Comparison of ENCODE assay signal across 34 cellular contexts in genomic region chr5:151931260-151931659, GRCh38. TPM values are rescaled to one million over a fixed set of nuclear protein-coding genes. Genes with fewer than 3 reads are reported as not detected.
"Had no signal": no experiment of that assay in that cellular context is flagged by ENCODE, and none has a peak within 500 bp of the region (broad histone marks: within the 10 kb centered on the region; RNA-seq: fewer than 3 reads in every experiment).

No MANE protein-coding gene starts in this region.

- H3K79me2 ChIP-seq: hepatocyte had no signal

- ATAC-seq: activated T-cell treated with anti-CD3 and anti-CD28 coated beads, Interleukin-2, amount 50 U/mL, for 72 hours; effector memory CD8-positive, alpha-beta T cell; gastrocnemius medialis; left cardiac atrium; stimulated activated effector memory CD8-positive, alpha-beta T cell treated with anti-CD3 and anti-CD28 coated beads, Interleukin-12 subunit alpha, Interleukin-12 subunit beta, amount 100 ng/mL, for 72 hours had no signal

- FAIRE-seq: keratinocyte, small intestine, urothelium cell line had no signal

- H3K4me2 ChIP-seq: hepatocyte had no signal

- H3K36me3 ChIP-seq: ascending aorta, cardiac muscle cell, gastrocnemius medialis, neutrophil, prostate gland, sigmoid colon, thoracic aorta had no signal

- H3K9me3 ChIP-seq: gastrocnemius medialis, neutrophil, prostate gland had no signal

- H3K4me3 ChIP-seq: ascending aorta, cardiac muscle cell, gastrocnemius medialis, hepatocyte, prostate gland, sigmoid colon, thoracic aorta had no signal

- DNase-seq: activated CD4-positive, alpha-beta T cell treated with anti-CD3 and anti-CD28 coated beads for 4 hours; activated CD4-positive, alpha-beta T cell treated with anti-CD3 and anti-CD28 coated beads, Interleukin-2, amount 50 U/mL, for 4 hours; activated naive CD4-positive, alpha-beta T cell treated with Interleukin-2 at 50 U/mL for 16 hours; activated naive CD8-positive, alpha-beta T cell treated with anti-CD3 and anti-CD28 coated beads for 36 hours; activated T-cell treated with anti-CD3 and anti-CD28 coated beads for 4 hours; activated T-cell treated with anti-CD3 and anti-CD28 coated beads, Interleukin-2, amount 50 U/mL, for 72 hours; cerebellar nuclear complex; cortex of kidney; effector memory CD8-positive, alpha-beta T cell; erythroblast; gastrocnemius medialis; glutamatergic neuron; left cardiac atrium; mammary epithelial cell; naive B cell; nephron progenitor cell; retina; sigmoid colon; small intestine; stimulated activated CD4-positive, alpha-beta T cell treated with anti-CD3 and anti-CD28 coated beads, Interleukin-4, amount 100 ng/mL, for 24 hours; trophoblast cell had no signal

- H3K27me3 ChIP-seq: ascending aorta, hepatocyte had no signal

- H2AFZ ChIP-seq: hepatocyte had no signal

- H3K27ac ChIP-seq: ascending aorta, cardiac muscle cell, gastrocnemius medialis, hepatocyte, neutrophil, prostate gland, sigmoid colon, thoracic aorta had no signal

- H3K4me1 ChIP-seq: ascending aorta, gastrocnemius medialis, prostate gland, sigmoid colon had no signal

RNA-seq across cellular contexts. Expression of gene GLRA1, which starts 6.6 kb away (rescaled TPM):
- total RNA-seq: activated naive CD8-positive, alpha-beta T cell treated with anti-CD3 and anti-CD28 coated beads for 36 hours; activated T-cell treated with anti-CD3 and anti-CD28 coated beads, Interleukin-2, amount 50 U/mL, for 72 hours; ascending aorta; cardiac muscle cell; gastrocnemius medialis; hepatocyte; left cardiac atrium; liver; mammary epithelial cell; mesothelial cell of epicardium; osteocyte; prostate gland; sigmoid colon; subcutaneous adipose tissue; thoracic aorta had no signal
- polyA plus RNA-seq: cardiac muscle cell, hepatocyte, keratinocyte, liver, mammary epithelial cell, sigmoid colon, small intestine had no signal
